In the genomic region with DNA sequence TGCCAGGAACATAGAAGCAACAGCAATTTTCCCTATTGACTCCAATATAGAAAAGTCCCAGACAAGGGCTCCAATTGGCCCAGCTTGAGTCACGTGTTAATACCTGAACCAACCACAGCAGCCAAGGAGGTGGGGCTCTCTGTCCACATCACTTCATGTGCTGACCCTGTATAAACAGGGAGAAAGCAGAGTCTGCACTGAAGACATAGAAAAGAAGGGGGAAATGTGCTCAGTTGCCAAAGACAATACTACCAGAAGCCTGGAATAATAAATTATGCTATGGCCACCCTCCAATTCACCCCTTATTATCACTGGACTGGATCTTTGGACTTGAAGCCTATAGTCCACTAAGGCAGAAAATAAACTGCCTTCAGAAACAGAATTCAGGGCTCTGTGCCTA, we compare ENCODE assay signal across 17 cellular contexts.
"Had no signal": no experiment of that assay in that cellular context is flagged by ENCODE, and none has a peak within 500 bp of the region (broad histone marks: within the 10 kb centered on the region; RNA-seq: fewer than 3 reads in every experiment).

No MANE protein-coding gene starts in this region.

- H3K4me1 ChIP-seq: body of pancreas had no signal

- H3K36me3 ChIP-seq: thyroid gland had no signal

- H3K4me3 ChIP-seq: body of pancreas, lung, thyroid gland had no signal

- DNase-seq: activated CD4-positive, alpha-beta T cell treated with anti-CD3 and anti-CD28 coated beads, Interleukin-2, amount 50 U/mL, for 48 hours; activated gamma-delta T cell; body of pancreas; caudate nucleus; endodermal cell; posterior cingulate gyrus; retina; stimulated activated CD4-positive, alpha-beta T cell treated with anti-CD3 and anti-CD28 coated beads, Interleukin-12 subunit alpha, Interleukin-12 subunit beta, amount 100 ng/mL, for 4 hours; stimulated activated CD4-positive, alpha-beta T cell treated with anti-CD3 and anti-CD28 coated beads, Interleukin-2, amount 100 ng/mL, for 24 hours; stimulated activated naive CD4-positive, alpha-beta T cell treated with Interleukin-2 at 50 U/mL for 16 hours; SW 1271; thyroid gland had no signal

- FAIRE-seq: colon, islet of Langerhans had no signal

- H3K9me3 ChIP-seq: body of pancreas, thyroid gland had no signal

- H3K27ac ChIP-seq: body of pancreas, thyroid gland had no signal

- H3K27me3 ChIP-seq: body of pancreas, thyroid gland had no signal

- ATAC-seq: body of pancreas; left lobe of liver; natural killer cell treated with Interleukin-12 subunit alpha and Interleukin-12 subunit beta and Interleukin-15 and Interleukin-18, amount 100 ng/mL, for 72 hours had no signal
